Comparison of ENCODE assay signal across 11 cellular contexts in the genomic region with DNA sequence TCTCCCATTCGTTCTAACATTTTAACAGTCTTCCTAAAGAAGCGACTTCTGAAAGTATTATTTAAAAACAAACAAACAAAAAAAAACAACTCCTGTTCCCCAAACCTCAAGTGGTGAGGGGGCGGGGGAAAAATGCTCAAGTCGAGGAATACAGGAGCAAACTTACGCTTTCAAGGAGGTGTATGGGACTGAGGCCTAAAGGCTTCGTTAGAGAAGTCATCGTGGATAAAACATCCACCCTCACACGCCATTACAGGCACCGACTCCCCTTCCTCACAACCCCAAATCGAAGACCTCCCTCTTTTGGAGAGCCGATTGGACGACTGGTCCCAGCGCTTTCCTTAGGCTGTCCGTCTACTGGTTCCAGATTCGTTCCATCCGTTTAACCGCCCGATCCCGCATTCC. TPM values are rescaled to one million over a fixed set of nuclear protein-coding genes. Genes with fewer than 3 reads are reported as not detected.
A peak's percentile ranks its signal among the peaks of the same experiment; 100 is the strongest.
DNase-seq lines count a peak whose midpoint lies in the region; ATAC-seq, FAIRE-seq and TF ChIP-seq lines count a peak whose summit lies in the region.
"Had no signal": no experiment of that assay in that cellular context is flagged by ENCODE, and none has a peak within 500 bp of the region (broad histone marks: within the 10 kb centered on the region; RNA-seq: fewer than 3 reads in every experiment).

No MANE protein-coding gene starts in this region.

- TF ChIP-seq CTCF in BE2C (IDR thresholded peaks at IDR 0.05; ENCODE audit: low read depth, low read length) = no peak
- no peak for TF ChIP-seq CTCF in H1 (IDR thresholded peaks at IDR 0.05; ENCODE audit: control extremely low read depth in 1 of 3, insufficient read depth in 1 of 3, low read depth in 1 of 3, low read length in 3 of 3)
- TF ChIP-seq CTCF in mesothelial cell of epicardium (IDR thresholded peaks at IDR 0.05; ENCODE audit: unreplicated experiment) = no peak

- H3K4me1 Mint-ChIP-seq in mesothelial cell of epicardium = peaks cover 47% of the 10 kb centered on the region

- DNase-seq in BE2C (no peak), Karpas-422 (no peak), H1 (ENCODE audit: low read depth in 1 of 2, low spot score in 2 of 2) (no peak), mesothelial cell of epicardium (ENCODE audit: low spot score in 2 of 2, unreplicated experiment in 2 of 2) (no peak), H4 (ENCODE audit: low spot score) (no peak)

- no peak overlapping the region for H3K27ac Mint-ChIP-seq in mesothelial cell of epicardium

- ATAC-seq in GM18870 (IDR thresholded peaks at IDR 0.05; ENCODE audit: unreplicated experiment) (no peak), GM18868 (IDR thresholded peaks at IDR 0.05; ENCODE audit: unreplicated experiment) (no peak)

- H4K20me1 ChIP-seq in Karpas-422 (ENCODE audit: insufficient read depth, low read depth, low read length) (peaks cover 28% of the 10 kb centered on the region), H1 (replicated peaks in 1 of 2; ENCODE audit: control insufficient read depth in 1 of 2, insufficient read depth in 2 of 2, low read length in 2 of 2) (peaks cover 16 to 22% of the 10 kb centered on the region in 2 experiments)

- H2BK120ac ChIP-seq in H1 (replicated peaks; ENCODE audit: low read depth, low read length) = no peak overlapping the region

- H2BK12ac ChIP-seq in H1 (ENCODE audit: low read depth, low read length) = peak overlapping the region; percentile 20; the same call in 1 of the 2 replicates

- H3K9me3 ChIP-seq in BE2C = no peaks in the 10 kb centered on the region
- no peaks in the 10 kb centered on the region for H3K9me3 ChIP-seq in Karpas-422 (ENCODE audit: low read length)
- H3K9me3 ChIP-seq in H1 (ENCODE audit: insufficient read depth in 2 of 2, low read depth in 1 of 2, low read length in 1 of 2) = no peaks in the 10 kb centered on the region
- no peaks in the 10 kb centered on the region for H3K9me3 ChIP-seq in neuron (ENCODE audit: low read length)

- no peak overlapping the region for H2BK20ac ChIP-seq in H1 (ENCODE audit: low read length)

- peak overlapping the region; percentile 86 for H3K18ac ChIP-seq in H1 (ENCODE audit: extremely low read depth, low read length)

- H3K23ac ChIP-seq in H1 (ENCODE audit: insufficient read length) = no peak overlapping the region

- H2AFZ ChIP-seq in Karpas-422 (ENCODE audit: low read length) (no peak overlapping the region), H1 (ENCODE audit: low read length) (no peak overlapping the region), neuron (ENCODE audit: low read depth, low read length) (no peak overlapping the region)

- H2BK5ac ChIP-seq in H1 (ENCODE audit: low read depth, low read length) = peak overlapping the region; percentile 99

- no peak; a peak in 1 of 4 replicates for TF ChIP-seq RAD21 in H1 (IDR thresholded peaks at IDR 0.05 in 1 of 2, conservative IDR thresholded peaks at IDR 0.05 in 1 of 2; ENCODE audit: low read depth in 2 of 2, low read length in 2 of 2)

- peaks cover 72% of the 10 kb centered on the region for H3K79me2 ChIP-seq in Karpas-422 (ENCODE audit: low read length)
- peaks cover 15 to 86% of the 10 kb centered on the region in 2 experiments for H3K79me2 ChIP-seq in H1 (ENCODE audit: control insufficient read depth in 1 of 2, insufficient read depth in 2 of 2, low read length in 2 of 2)

- H4K5ac ChIP-seq in H1 (ENCODE audit: insufficient read length, low read depth, low read length) = peak overlapping the region; percentile 55

- POLR2A ChIA-PET in H1 (lab: Charles Lee; ENCODE audit: partially characterized antibody) = interaction anchor here (1.2 to 44.8 kb wide), 32 partner anchors 9 to 603 kb away, joined by 3 to 1006 read pairs (median 17); a partner anchor contains a TSS

- H3K4me1 ChIP-seq in BE2C (no peaks in the 10 kb centered on the region), Karpas-422 (ENCODE audit: low read length) (peaks cover 43% of the 10 kb centered on the region), H1 (replicated peaks in 1 of 4; ENCODE audit: control insufficient read depth in 3 of 4, insufficient read depth in 4 of 4, low read length in 3 of 4) (peaks cover 0 to 12% (median 7%) of the 10 kb centered on the region in 4 experiments; a peak in 5 of 7 replicates), neuron (ENCODE audit: insufficient read depth, low read length) (peaks cover 28% of the 10 kb centered on the region)

- H3K27ac ChIP-seq in Karpas-422 (ENCODE audit: low read length) (peak overlapping the region; percentile 92), H1 (ENCODE audit: low read depth, low read length) (peak overlapping the region; percentile 99)

- H3K9ac ChIP-seq in Karpas-422 (ENCODE audit: low read length) = peak overlapping the region; percentile 94
- peak overlapping the region; percentile 91 to 100 (median 98) for H3K9ac ChIP-seq in H1 (replicated peaks in 1 of 4; ENCODE audit: extremely low read depth in 1 of 4, low read depth in 3 of 4, low read length in 3 of 4)

- H3K27me3 ChIP-seq in BE2C (no peaks in the 10 kb centered on the region), Karpas-422 (ENCODE audit: low read length) (no peaks in the 10 kb centered on the region), H1 (replicated peaks in 1 of 4; ENCODE audit: control insufficient read depth in 3 of 4, extremely low read depth in 1 of 4, insufficient read depth in 3 of 4, low read length in 3 of 4) (no peaks in the 10 kb centered on the region), neuron (ENCODE audit: insufficient read depth, low read length) (no peaks in the 10 kb centered on the region)

- peaks cover 4% of the 10 kb centered on the region for H3K79me1 ChIP-seq in H1 (ENCODE audit: low read depth, low read length)

- H3K23me2 ChIP-seq in H1 (ENCODE audit: low read depth, low read length) = peaks cover 13% of the 10 kb centered on the region

- H3K4me3 Mint-ChIP-seq in mesothelial cell of epicardium = no peak overlapping the region
- H3K4me3 Mint-ChIP-seq: stimulated activated naive B cell treated with anti-CD40 and anti-IgM and Interleukin-4, amounts not matched to agents 10 μg/mL and 1 μg/mL and 100 μg/mL, for 72 hours had no signal

- no peaks in the 10 kb centered on the region for H3K9me2 ChIP-seq in Karpas-422 (replicated peaks; ENCODE audit: insufficient read depth, low read length)

- no peak overlapping the region for H3K14ac ChIP-seq in H1 (ENCODE audit: insufficient read length)

- no peak for TF ChIP-seq EP300 in H1 (IDR thresholded peaks at IDR 0.05; ENCODE audit: borderline replicate concordance in 1 of 2, low read depth in 2 of 2, low read length in 2 of 2)

- H3K9me3 Mint-ChIP-seq in mesothelial cell of epicardium = no peaks in the 10 kb centered on the region
- H3K9me3 Mint-ChIP-seq: stimulated activated naive B cell treated with anti-CD40 and anti-IgM and Interleukin-4, amounts not matched to agents 10 μg/mL and 1 μg/mL and 100 μg/mL, for 72 hours had no signal

- H3K27me3 Mint-ChIP-seq in mesothelial cell of epicardium (ENCODE audit: low read depth) = no peaks in the 10 kb centered on the region
- H3K27me3 Mint-ChIP-seq: stimulated activated naive B cell treated with anti-CD40 and anti-IgM and Interleukin-4, amounts not matched to agents 10 μg/mL and 1 μg/mL and 100 μg/mL, for 72 hours had no signal

- peaks cover 32% of the 10 kb centered on the region for H3K36me3 Mint-ChIP-seq in mesothelial cell of epicardium

- H2AK5ac ChIP-seq in H1 (ENCODE audit: low read depth, low read length) = no peak overlapping the region

- H4K8ac ChIP-seq in H1 (ENCODE audit: extremely low read depth, insufficient read depth, low read length) = peak overlapping the region; percentile 72; the same call in 1 of the 2 replicates

- no peak for FAIRE-seq in H1 (lab: Jason Lieb, UNC)

- no peak for TF ChIP-seq POLR2A in H1 (IDR thresholded peaks at IDR 0.05; ENCODE audit: control extremely low read depth in 1 of 2, low read depth in 2 of 2, low read length in 2 of 2)

- H4K91ac ChIP-seq in H1 (replicated peaks; ENCODE audit: insufficient read length, low read length) = peak overlapping the region; percentile 92

- 1% methylated on average over 19 of the region's 19 CpGs; no CpG with 5 or more reads in 1 of the 2 experiments for WGBS in H1 (ENCODE audit: extremely low coverage in 1 of 2, insufficient coverage in 1 of 2, insufficient read length in 1 of 2, insufficient replicate concordance in 2 of 2, low coverage in 1 of 2, low lambda C conversion rate in 2 of 2, missing lambda C conversion rate in 1 of 2), 2 experiments

- CTCF ChIA-PET in H1 (lab: Charles Lee; ENCODE audit: partially characterized antibody) = interaction anchor here (1.4 to 12.3 kb wide), 4 partner anchors 14 to 91 kb away, joined by 5 to 90 read pairs (median 12); no protein-coding TSS in a partner anchor

- H3K4me3 ChIP-seq in BE2C (ENCODE audit: low read depth, low read length) (peak overlapping the region; percentile 78), Karpas-422 (ENCODE audit: low read length) (peak overlapping the region; percentile 96), H1 (ENCODE audit: extremely low read depth in 1 of 4, insufficient read depth in 2 of 4, low read depth in 3 of 4, low read length in 4 of 4) (peak overlapping the region; percentile 79 to 97 (median 88)), neuron (ENCODE audit: low read length) (peak overlapping the region; percentile 67)

- peak overlapping the region; percentile 96 for H3K4ac ChIP-seq in H1 (replicated peaks; ENCODE audit: insufficient read length, low read depth, low read length)

- peak overlapping the region; percentile 82 for H3K56ac ChIP-seq in H1 (replicated peaks; ENCODE audit: insufficient read length, low read depth, low read length)

- H2BK15ac ChIP-seq in H1 (ENCODE audit: low read length) = no peak overlapping the region

- H3K4me2 ChIP-seq in Karpas-422 (ENCODE audit: low read depth, low read length, poor library complexity, severe bottlenecking) (peak overlapping the region; percentile 88), H1 (ENCODE audit: insufficient read depth in 1 of 2, low read depth in 2 of 2, low read length in 2 of 2) (peak overlapping the region; percentile 62 to 88)

- H3K36me3 ChIP-seq in BE2C = peaks cover 47% of the 10 kb centered on the region
- peaks cover 56% of the 10 kb centered on the region for H3K36me3 ChIP-seq in Karpas-422 (ENCODE audit: insufficient read depth, low read length)
- H3K36me3 ChIP-seq in H1 (ENCODE audit: control insufficient read depth in 2 of 4, insufficient read depth in 4 of 4, low read length in 3 of 4) = peaks cover 27 to 45% (median 31%) of the 10 kb centered on the region in 4 experiments
- H3K36me3 ChIP-seq in neuron (ENCODE audit: insufficient read depth, low read length) = peaks cover 37% of the 10 kb centered on the region

RNA-seq across cellular contexts. Expression of a gene that starts 0.7 kb away (rescaled TPM):
- 30.1 TPM for polyA plus RNA-seq in BE2C (2012; ENCODE audit: insufficient read depth, insufficient read length, low read depth)
- total RNA-seq in Karpas-422 (2014; rRNA removed; shearing (Covaris generic); ENCODE audit: low replicate concordance) = 25.2 and 41.0 TPM in 2 replicates
- total RNA-seq in H1 (2021; fragmentation: NEBNext Ultra II Directional; extraction: Animal tissue kit (Norgen Biotek cat#: 25700)) = 217 and 231 TPM in 2 replicates
- 35.4 and 62.4 TPM in 2 replicates for polyA plus RNA-seq in H1 (2011; rRNA removed)
- polyA plus RNA-seq in H1 (2011; cell fraction: cytosol; rRNA removed) = 52.0 TPM
- 21.4 TPM for polyA plus RNA-seq in H1 (2011; cell fraction: nucleus; rRNA removed)
- polyA plus RNA-seq in H1 (2012, experiment 1 of 2) = 44.8 to 102 TPM (median 55.1 TPM) in 4 replicates
- 7.4 TPM for polyA plus RNA-seq in H1 (2012, experiment 2 of 2)
- polyA plus RNA-seq in H1 (2013, experiment 1 of 2) = 74.7 TPM
- polyA plus RNA-seq in H1 (2013, experiment 2 of 2) = 75.0 TPM
- polyA minus RNA-seq in H1 (2011; rRNA and poly(A)+ RNA removed) = 216 and 244 TPM in 2 replicates
- polyA minus RNA-seq in H1 (2011; cell fraction: cytosol; rRNA and poly(A)+ RNA removed) = 117 TPM
- polyA minus RNA-seq in H1 (2011; cell fraction: nucleus; rRNA and poly(A)+ RNA removed) = 68.3 TPM
- total RNA-seq in mesothelial cell of epicardium = 209 to 219 TPM (median 217 TPM) in 3 replicates
- 32.1 and 45.4 TPM in 2 replicates for total RNA-seq in H4 (2014; rRNA removed; shearing (Covaris generic))

RNA-seq across cellular contexts. Expression of a gene that starts 1.3 kb away (rescaled TPM):
- polyA plus RNA-seq in BE2C (2012; ENCODE audit: insufficient read depth, insufficient read length, low read depth) = 1,163 TPM
- total RNA-seq in Karpas-422 (2014; rRNA removed; shearing (Covaris generic); ENCODE audit: low replicate concordance) = 249 and 260 TPM in 2 replicates
- 2,738 and 2,756 TPM in 2 replicates for total RNA-seq in H1 (2021; fragmentation: NEBNext Ultra II Directional; extraction: Animal tissue kit (Norgen Biotek cat#: 25700))
- 645 and 835 TPM in 2 replicates for polyA plus RNA-seq in H1 (2011; rRNA removed)
- 1,857 TPM for polyA plus RNA-seq in H1 (2011; cell fraction: cytosol; rRNA removed)
- polyA plus RNA-seq in H1 (2011; cell fraction: nucleus; rRNA removed) = 829 TPM
- polyA plus RNA-seq in H1 (2012, experiment 1 of 2) = 3,527 to 3,732 TPM (median 3,691 TPM) in 4 replicates
- polyA plus RNA-seq in H1 (2012, experiment 2 of 2) = 538 TPM
- 2,134 TPM for polyA plus RNA-seq in H1 (2013, experiment 1 of 2)
- polyA plus RNA-seq in H1 (2013, experiment 2 of 2) = 2,146 TPM
- 697 and 783 TPM in 2 replicates for polyA minus RNA-seq in H1 (2011; rRNA and poly(A)+ RNA removed)
- 622 TPM for polyA minus RNA-seq in H1 (2011; cell fraction: cytosol; rRNA and poly(A)+ RNA removed)
- 916 TPM for polyA minus RNA-seq in H1 (2011; cell fraction: nucleus; rRNA and poly(A)+ RNA removed)
- 2,201 to 2,231 TPM (median 2,205 TPM) in 3 replicates for total RNA-seq in mesothelial cell of epicardium
- 443 and 634 TPM in 2 replicates for total RNA-seq in H4 (2014; rRNA removed; shearing (Covaris generic))

RNA-seq across cellular contexts. Expression of a gene that starts 21.6 kb away (rescaled TPM):
- polyA plus RNA-seq in BE2C (2012; ENCODE audit: insufficient read depth, insufficient read length, low read depth) = 0.97 TPM
- not detected in 2 replicates for total RNA-seq in Karpas-422 (2014; rRNA removed; shearing (Covaris generic); ENCODE audit: low replicate concordance)
- 1.4 and 2.0 TPM in 2 replicates for total RNA-seq in H1 (2021; fragmentation: NEBNext Ultra II Directional; extraction: Animal tissue kit (Norgen Biotek cat#: 25700))
- polyA plus RNA-seq in H1 (2011; rRNA removed) = 6.1 and 8.3 TPM in 2 replicates
- 6.2 TPM for polyA plus RNA-seq in H1 (2011; cell fraction: cytosol; rRNA removed)
- polyA plus RNA-seq in H1 (2011; cell fraction: nucleus; rRNA removed) = 8.8 TPM
- 2.8 to 4.8 TPM (median 3.9 TPM) in 4 replicates for polyA plus RNA-seq in H1 (2012, experiment 1 of 2)
- 5.1 TPM for polyA plus RNA-seq in H1 (2012, experiment 2 of 2)
- polyA plus RNA-seq in H1 (2013, experiment 1 of 2) = 1.5 TPM
- polyA plus RNA-seq in H1 (2013, experiment 2 of 2) = 1.4 TPM
- polyA minus RNA-seq in H1 (2011; rRNA and poly(A)+ RNA removed) = 4.6 and 6.3 TPM in 2 replicates
- polyA minus RNA-seq in H1 (2011; cell fraction: cytosol; rRNA and poly(A)+ RNA removed) = 3.5 TPM
- polyA minus RNA-seq in H1 (2011; cell fraction: nucleus; rRNA and poly(A)+ RNA removed) = 2.8 TPM
- total RNA-seq in mesothelial cell of epicardium = 0.45 to 0.75 TPM (median 0.47 TPM) in 3 replicates
- 0.89 and 1.2 TPM in 2 replicates for total RNA-seq in H4 (2014; rRNA removed; shearing (Covaris generic))
- total RNA-seq: Daoy, lung microvascular endothelial cell had no signal

RNA-seq across cellular contexts. Expression of a gene that starts 45.7 kb away (rescaled TPM):
- 156 TPM for polyA plus RNA-seq in BE2C (2012; ENCODE audit: insufficient read depth, insufficient read length, low read depth)
- 103 and 164 TPM in 2 replicates for total RNA-seq in Karpas-422 (2014; rRNA removed; shearing (Covaris generic); ENCODE audit: low replicate concordance)
- 94.2 and 103 TPM in 2 replicates for total RNA-seq in H1 (2021; fragmentation: NEBNext Ultra II Directional; extraction: Animal tissue kit (Norgen Biotek cat#: 25700))
- 88.2 and 133 TPM in 2 replicates for polyA plus RNA-seq in H1 (2011; rRNA removed)
- 103 TPM for polyA plus RNA-seq in H1 (2011; cell fraction: cytosol; rRNA removed)
- 56.0 TPM for polyA plus RNA-seq in H1 (2011; cell fraction: nucleus; rRNA removed)
- 114 to 158 TPM (median 123 TPM) in 4 replicates for polyA plus RNA-seq in H1 (2012, experiment 1 of 2)
- polyA plus RNA-seq in H1 (2012, experiment 2 of 2) = 287 TPM
- 73.3 TPM for polyA plus RNA-seq in H1 (2013, experiment 1 of 2)
- 80.0 TPM for polyA plus RNA-seq in H1 (2013, experiment 2 of 2)
- 71.3 and 86.2 TPM in 2 replicates for polyA minus RNA-seq in H1 (2011; rRNA and poly(A)+ RNA removed)
- 68.3 TPM for polyA minus RNA-seq in H1 (2011; cell fraction: cytosol; rRNA and poly(A)+ RNA removed)
- polyA minus RNA-seq in H1 (2011; cell fraction: nucleus; rRNA and poly(A)+ RNA removed) = 27.2 TPM
- 137 to 145 TPM (median 143 TPM) in 3 replicates for total RNA-seq in mesothelial cell of epicardium
- total RNA-seq in H4 (2014; rRNA removed; shearing (Covaris generic)) = 155 and 212 TPM in 2 replicates
